In genomic region chr2:74653589-74653984, GRCh38 we compare ENCODE assay signal across 8 cellular contexts. TPM values are rescaled to one million over a fixed set of nuclear protein-coding genes. Genes with fewer than 3 reads are reported as not detected.
DNase-seq lines count a peak whose midpoint lies in the region; ATAC-seq and TF ChIP-seq lines count a peak whose summit lies in the region.

No MANE protein-coding gene starts in this region.

- no peaks in the 10 kb centered on the region for H3K36me3 ChIP-seq in hepatocyte (replicated peaks; ENCODE audit: insufficient read depth, low read depth)

- TF ChIP-seq CTCF in WTC11 (IDR thresholded peaks at IDR 0.05), result no peak
- TF ChIP-seq CTCF in hepatocyte (IDR thresholded peaks at IDR 0.05; ENCODE audit: poor library complexity), result no peak

- peak overlapping the region; percentile 33 for H3K4me3 ChIP-seq in hepatocyte

- H3K9me3 ChIP-seq in hepatocyte (ENCODE audit: low read depth), result no peaks in the 10 kb centered on the region

- H3K4me2 ChIP-seq in hepatocyte, result peak overlapping the region; percentile 76

- 26% methylated on average over 15 of the region's 15 CpGs for WGBS in hepatocyte (ENCODE audit: low lambda C conversion rate, missing lambda C conversion rate)

- H3K27me3 Mint-ChIP-seq in WTC11 (ENCODE audit: low read depth), result peaks cover 70% of the 10 kb centered on the region
- peaks cover 10 to 23% of the 10 kb centered on the region in 2 donors for H3K27me3 Mint-ChIP-seq in stimulated activated naive B cell treated with anti-CD40 and anti-IgM and Interleukin-4, amounts not matched to agents 10 μg/mL and 1 μg/mL and 100 μg/mL, for 72 hours

- no peaks in the 10 kb centered on the region for H4K20me1 ChIP-seq in hepatocyte (ENCODE audit: insufficient read depth, poor library complexity, severe bottlenecking)

- H3K79me2 ChIP-seq in hepatocyte, result no peaks in the 10 kb centered on the region

- no peaks in the 10 kb centered on the region for H3K9me2 ChIP-seq in hepatocyte (replicated peaks; ENCODE audit: insufficient read depth)

- peak; percentile 31 for ATAC-seq in GM18907 (IDR thresholded peaks at IDR 0.05; ENCODE audit: unreplicated experiment)
- peak; percentile 19 for ATAC-seq in HG02840 (IDR thresholded peaks at IDR 0.05; ENCODE audit: low FRiP score, unreplicated experiment)
- peak; percentile 7 for ATAC-seq in WTC11
- ATAC-seq in stimulated activated naive B cell treated with anti-CD40 and anti-IgM and Interleukin-4, amounts not matched to agents 10 μg/mL and 1 μg/mL and 100 μg/mL, for 72 hours (replicated peaks), result peak; percentile 36 to 41

- POLR2A ChIA-PET in WTC11 (lab: Charles Lee), result no interaction called here

- H2AFZ ChIP-seq in hepatocyte, result peak overlapping the region; percentile 49

- CTCF ChIA-PET in WTC11 (lab: Charles Lee), result interaction anchor here (0.7 to 2.3 kb wide), 5 partner anchors 21 to 319 kb away, joined by 3 to 7 read pairs (median 3); no protein-coding TSS in a partner anchor

- DNase-seq in WTC11 (ENCODE audit: low spot score) (no peak), hepatocyte (ENCODE audit: low spot score) (no peak), HuH-7.5 (ENCODE audit: low spot score) (no peak), nucleus accumbens (lab: John Stamatoyannopoulos, UW) (no peak), HK-2 (ENCODE audit: unreplicated experiment) (no peak)
- DNase-seq in stimulated activated naive B cell treated with anti-CD40 and anti-IgM and Interleukin-4, amounts not matched to agents 10 μg/mL and 1 μg/mL and 100 μg/mL, for 72 hours, result no peak

- peaks cover 5% of the 10 kb centered on the region for H3K4me1 Mint-ChIP-seq in WTC11
- peaks cover 11 to 18% of the 10 kb centered on the region in 2 donors for H3K4me1 Mint-ChIP-seq in stimulated activated naive B cell treated with anti-CD40 and anti-IgM and Interleukin-4, amounts not matched to agents 10 μg/mL and 1 μg/mL and 100 μg/mL, for 72 hours

- peaks cover 16% of the 10 kb centered on the region for H3K9me3 Mint-ChIP-seq in WTC11
- no peaks in the 10 kb centered on the region for H3K9me3 Mint-ChIP-seq in stimulated activated naive B cell treated with anti-CD40 and anti-IgM and Interleukin-4, amounts not matched to agents 10 μg/mL and 1 μg/mL and 100 μg/mL, for 72 hours

- no peak overlapping the region for H3K27ac Mint-ChIP-seq in WTC11
- H3K27ac Mint-ChIP-seq in stimulated activated naive B cell treated with anti-CD40 and anti-IgM and Interleukin-4, amounts not matched to agents 10 μg/mL and 1 μg/mL and 100 μg/mL, for 72 hours, result peak overlapping the region; percentile 39

- H3K4me3 Mint-ChIP-seq in WTC11, result peak overlapping the region; percentile 73
- H3K4me3 Mint-ChIP-seq in stimulated activated naive B cell treated with anti-CD40 and anti-IgM and Interleukin-4, amounts not matched to agents 10 μg/mL and 1 μg/mL and 100 μg/mL, for 72 hours, result peak overlapping the region; percentile 82 to 89

- peaks cover 5% of the 10 kb centered on the region for H3K4me1 ChIP-seq in hepatocyte (ENCODE audit: insufficient read depth)

- H3K36me3 Mint-ChIP-seq in WTC11, result peaks cover 2% of the 10 kb centered on the region; the same call in 1 of the 2 replicates
- peaks cover 0 to 2% of the 10 kb centered on the region in 2 donors for H3K36me3 Mint-ChIP-seq in stimulated activated naive B cell treated with anti-CD40 and anti-IgM and Interleukin-4, amounts not matched to agents 10 μg/mL and 1 μg/mL and 100 μg/mL, for 72 hours

- H3K27ac ChIP-seq in hepatocyte, result no peak overlapping the region

- no peaks in the 10 kb centered on the region for H3K27me3 ChIP-seq in hepatocyte

TF ChIP-seq in WTC11, 78 proteins besides CTCF, POLR2A, EP300 and RAD21 (continues in another document):
- TF ChIP-seq CREM (CRISPR knock-in tag; IDR thresholded peaks at IDR 0.05), result no peak
- no peak for TF ChIP-seq ZNF121 (CRISPR knock-in tag; IDR thresholded peaks at IDR 0.05)
- no peak for TF ChIP-seq ZNF423 (CRISPR knock-in tag; IDR thresholded peaks at IDR 0.05)
- TF ChIP-seq GRHL2 (CRISPR knock-in tag; IDR thresholded peaks at IDR 0.05; ENCODE audit: insufficient replicate concordance, severe bottlenecking), result no peak
- TF ChIP-seq, protein P1, sequence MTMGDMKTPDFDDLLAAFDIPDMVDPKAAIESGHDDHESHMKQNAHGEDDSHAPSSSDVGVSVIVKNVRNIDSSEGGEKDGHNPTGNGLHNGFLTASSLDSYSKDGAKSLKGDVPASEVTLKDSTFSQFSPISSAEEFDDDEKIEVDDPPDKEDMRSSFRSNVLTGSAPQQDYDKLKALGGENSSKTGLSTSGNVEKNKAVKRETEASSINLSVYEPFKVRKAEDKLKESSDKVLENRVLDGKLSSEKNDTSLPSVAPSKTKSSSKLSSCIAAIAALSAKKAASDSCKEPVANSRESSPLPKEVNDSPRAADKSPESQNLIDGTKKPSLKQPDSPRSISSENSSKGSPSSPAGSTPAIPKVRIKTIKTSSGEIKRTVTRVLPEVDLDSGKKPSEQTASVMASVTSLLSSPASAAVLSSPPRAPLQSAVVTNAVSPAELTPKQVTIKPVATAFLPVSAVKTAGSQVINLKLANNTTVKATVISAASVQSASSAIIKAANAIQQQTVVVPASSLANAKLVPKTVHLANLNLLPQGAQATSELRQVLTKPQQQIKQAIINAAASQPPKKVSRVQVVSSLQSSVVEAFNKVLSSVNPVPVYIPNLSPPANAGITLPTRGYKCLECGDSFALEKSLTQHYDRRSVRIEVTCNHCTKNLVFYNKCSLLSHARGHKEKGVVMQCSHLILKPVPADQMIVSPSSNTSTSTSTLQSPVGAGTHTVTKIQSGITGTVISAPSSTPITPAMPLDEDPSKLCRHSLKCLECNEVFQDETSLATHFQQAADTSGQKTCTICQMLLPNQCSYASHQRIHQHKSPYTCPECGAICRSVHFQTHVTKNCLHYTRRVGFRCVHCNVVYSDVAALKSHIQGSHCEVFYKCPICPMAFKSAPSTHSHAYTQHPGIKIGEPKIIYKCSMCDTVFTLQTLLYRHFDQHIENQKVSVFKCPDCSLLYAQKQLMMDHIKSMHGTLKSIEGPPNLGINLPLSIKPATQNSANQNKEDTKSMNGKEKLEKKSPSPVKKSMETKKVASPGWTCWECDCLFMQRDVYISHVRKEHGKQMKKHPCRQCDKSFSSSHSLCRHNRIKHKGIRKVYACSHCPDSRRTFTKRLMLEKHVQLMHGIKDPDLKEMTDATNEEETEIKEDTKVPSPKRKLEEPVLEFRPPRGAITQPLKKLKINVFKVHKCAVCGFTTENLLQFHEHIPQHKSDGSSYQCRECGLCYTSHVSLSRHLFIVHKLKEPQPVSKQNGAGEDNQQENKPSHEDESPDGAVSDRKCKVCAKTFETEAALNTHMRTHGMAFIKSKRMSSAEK (CRISPR knock-in tag; IDR thresholded peaks at IDR 0.05; ENCODE audit: borderline replicate concordance), result no peak
- no peak for TF ChIP-seq KAT7 (CRISPR knock-in tag; IDR thresholded peaks at IDR 0.05; ENCODE audit: borderline replicate concordance)
- TF ChIP-seq ARID4B (CRISPR knock-in tag; IDR thresholded peaks at IDR 0.05; ENCODE audit: borderline replicate concordance), result no peak
- no peak for TF ChIP-seq IRF2 (CRISPR knock-in tag; IDR thresholded peaks at IDR 0.05; ENCODE audit: borderline replicate concordance, low read depth)
- TF ChIP-seq ETV6 (CRISPR knock-in tag; IDR thresholded peaks at IDR 0.05), result no peak
- TF ChIP-seq ZBTB21 (CRISPR knock-in tag; IDR thresholded peaks at IDR 0.05; ENCODE audit: borderline replicate concordance), result no peak
- no peak for TF ChIP-seq EMX1 (CRISPR knock-in tag; IDR thresholded peaks at IDR 0.05)
- TF ChIP-seq SMAD3 (CRISPR knock-in tag; IDR thresholded peaks at IDR 0.05; ENCODE audit: borderline replicate concordance), result no peak
- no peak for TF ChIP-seq CBFB (CRISPR knock-in tag; IDR thresholded peaks at IDR 0.05; ENCODE audit: low read depth)
- TF ChIP-seq NFE2L1 (CRISPR knock-in tag; IDR thresholded peaks at IDR 0.05), result no peak
- no peak for TF ChIP-seq ATF3 (CRISPR knock-in tag; conservative IDR thresholded peaks at IDR 0.05)
- no peak for TF ChIP-seq RELA (CRISPR knock-in tag; IDR thresholded peaks at IDR 0.05; ENCODE audit: borderline replicate concordance)

RNA-seq across cellular contexts. Expression of gene SEMA4F, which starts 0.5 kb away (rescaled TPM):
- total RNA-seq in WTC11 (2021) (5.7 to 7.4 TPM (median 6.3 TPM) in 3 replicates), hepatocyte (6.8 and 7.3 TPM in 2 replicates)
- polyA plus RNA-seq in hepatocyte, result 6.5 and 7.4 TPM in 2 replicates

RNA-seq across cellular contexts. Expression of gene M1AP, which starts 5.5 kb away (rescaled TPM):
- total RNA-seq in WTC11 (2021) (5.9 to 9.2 TPM (median 8.5 TPM) in 3 replicates), hepatocyte (0.70 and 1.0 TPM in 2 replicates)
- 0.30 and 1.2 TPM in 2 replicates for polyA plus RNA-seq in hepatocyte
